ENCODE assay signal across 10 cellular contexts in the genomic region with DNA sequence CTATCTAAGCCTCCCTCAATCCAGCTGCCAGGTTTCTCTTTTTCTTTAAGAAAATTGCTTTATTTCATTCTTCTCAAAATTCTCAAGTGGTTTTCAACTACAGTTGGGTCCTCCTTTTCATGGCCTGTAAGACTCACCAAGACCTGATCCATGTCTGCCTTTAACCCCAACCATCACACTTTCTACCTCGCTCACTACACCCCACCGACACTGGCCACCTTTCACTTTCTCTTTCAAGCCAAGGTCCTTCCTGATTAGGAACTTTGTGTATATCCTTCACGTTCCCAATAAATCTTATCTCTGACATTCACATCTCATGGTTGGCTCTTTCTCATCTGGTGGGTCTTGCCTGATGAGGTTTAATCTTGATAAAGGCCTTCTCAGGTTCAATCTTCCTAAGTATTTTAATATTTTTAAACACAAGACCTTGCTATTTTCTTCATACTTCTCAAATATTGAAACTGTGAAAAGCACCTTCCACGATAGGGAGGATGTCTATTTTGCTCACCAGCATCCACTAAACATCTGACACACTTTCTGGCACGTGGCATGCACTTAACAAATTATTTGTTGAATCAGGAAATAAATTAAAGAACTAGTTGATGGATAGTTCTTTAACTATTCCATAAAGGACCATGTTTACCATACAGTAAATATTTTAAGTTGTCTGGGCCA.
DNase-seq lines count a peak whose midpoint lies in the region; ATAC-seq and TF ChIP-seq lines count a peak whose summit lies in the region.
"Had no signal": no experiment of that assay in that cellular context is flagged by ENCODE, and none has a peak within 500 bp of the region (broad histone marks: within the 10 kb centered on the region; RNA-seq: fewer than 3 reads in every experiment).

No MANE protein-coding gene starts in this region.

- H3K27ac Mint-ChIP-seq in activated naive CD8-positive, alpha-beta T cell treated with anti-CD3 and anti-CD28 coated beads, Interleukin-2, amount 10 ng/mL, durations not matched to agents 7 days and 5 days, result peak overlapping the region; percentile 86
- no peak overlapping the region for H3K27ac Mint-ChIP-seq in WTC11

- H3K27me3 Mint-ChIP-seq in activated naive CD8-positive, alpha-beta T cell treated with anti-CD3 and anti-CD28 coated beads, Interleukin-2, amount 10 ng/mL, durations not matched to agents 7 days and 5 days, result peaks cover 3% of the 10 kb centered on the region
- H3K27me3 Mint-ChIP-seq in WTC11 (ENCODE audit: low read depth), result no peaks in the 10 kb centered on the region

- DNase-seq in activated naive CD8-positive, alpha-beta T cell treated with anti-CD3 and anti-CD28 coated beads, Interleukin-2, amount 10 ng/mL, durations not matched to agents 7 days and 5 days, result no peak
- no peak for DNase-seq in activated effector memory CD4-positive, alpha-beta T cell treated with Interleukin-2 at 50 U/mL for 16 hours
- DNase-seq in KG1 (lab: John Stamatoyannopoulos, UW) (no peak), NCI-H1694 treated with DMSO at 0.1 percent for 48 hours (lab: John Stamatoyannopoulos, UW) (no peak), WTC11 (ENCODE audit: low spot score) (no peak)
- DNase-seq: mammary epithelial cell had no signal

- CTCF ChIA-PET in WTC11 (lab: Charles Lee), result no interaction called here

- POLR2A ChIA-PET in activated naive CD8-positive, alpha-beta T cell treated with anti-CD3 and anti-CD28 coated beads, Interleukin-2, amount 10 ng/mL, durations not matched to agents 7 days and 5 days (lab: Charles Lee), result no interaction called here
- POLR2A ChIA-PET in WTC11 (lab: Charles Lee), result no interaction called here

- peak; percentile 88 for ATAC-seq in GM18508 (IDR thresholded peaks at IDR 0.05; ENCODE audit: insufficient read depth, unreplicated experiment)
- ATAC-seq in GM21381 (IDR thresholded peaks at IDR 0.05; ENCODE audit: unreplicated experiment), result peak; percentile 81
- ATAC-seq in HG03159 (IDR thresholded peaks at IDR 0.05; ENCODE audit: unreplicated experiment), result peak; percentile 94
- ATAC-seq in activated naive CD8-positive, alpha-beta T cell treated with anti-CD3 and anti-CD28 coated beads, Interleukin-2, amount 10 ng/mL, durations not matched to agents 7 days and 5 days (ENCODE audit: low read depth), result peak; percentile 67
- no peak for ATAC-seq in WTC11
- ATAC-seq: esophagus mucosa had no signal

- no peak for TF ChIP-seq CTCF in WTC11 (IDR thresholded peaks at IDR 0.05)

- H3K9me3 Mint-ChIP-seq in activated naive CD8-positive, alpha-beta T cell treated with anti-CD3 and anti-CD28 coated beads, Interleukin-2, amount 10 ng/mL, durations not matched to agents 7 days and 5 days, result no peaks in the 10 kb centered on the region
- peaks cover 6% of the 10 kb centered on the region; the same call in 1 of the 2 replicates for H3K9me3 Mint-ChIP-seq in WTC11

- peaks cover 7% of the 10 kb centered on the region for H3K4me1 Mint-ChIP-seq in activated naive CD8-positive, alpha-beta T cell treated with anti-CD3 and anti-CD28 coated beads, Interleukin-2, amount 10 ng/mL, durations not matched to agents 7 days and 5 days
- H3K4me1 Mint-ChIP-seq in WTC11, result peaks cover 9% of the 10 kb centered on the region; the same call in 1 of the 2 replicates

- H3K4me3 Mint-ChIP-seq in activated naive CD8-positive, alpha-beta T cell treated with anti-CD3 and anti-CD28 coated beads, Interleukin-2, amount 10 ng/mL, durations not matched to agents 7 days and 5 days, result peak overlapping the region; percentile 61
- H3K4me3 Mint-ChIP-seq in WTC11, result no peak overlapping the region

- H3K36me3 Mint-ChIP-seq in activated naive CD8-positive, alpha-beta T cell treated with anti-CD3 and anti-CD28 coated beads, Interleukin-2, amount 10 ng/mL, durations not matched to agents 7 days and 5 days, result no peaks in the 10 kb centered on the region
- no peaks in the 10 kb centered on the region for H3K36me3 Mint-ChIP-seq in WTC11

TF ChIP-seq in WTC11, 78 proteins besides CTCF, POLR2A, EP300 and RAD21 (continues in another document):
- TF ChIP-seq SMAD3 (CRISPR knock-in tag; IDR thresholded peaks at IDR 0.05; ENCODE audit: borderline replicate concordance) (no peak), KAT7 (CRISPR knock-in tag; IDR thresholded peaks at IDR 0.05; ENCODE audit: borderline replicate concordance) (no peak), GABPB1 (CRISPR knock-in tag; IDR thresholded peaks at IDR 0.05) (no peak), NR3C1 (CRISPR knock-in tag; conservative IDR thresholded peaks at IDR 0.05; ENCODE audit: low read depth) (no peak), ZNF416 (CRISPR knock-in tag; IDR thresholded peaks at IDR 0.05) (no peak), ESRRA (CRISPR knock-in tag; IDR thresholded peaks at IDR 0.05; ENCODE audit: borderline replicate concordance) (no peak), TEAD1 (CRISPR knock-in tag; IDR thresholded peaks at IDR 0.05) (no peak), EMX1 (CRISPR knock-in tag; IDR thresholded peaks at IDR 0.05) (no peak), SMAD4 (CRISPR knock-in tag; IDR thresholded peaks at IDR 0.05) (no peak), CBFB (CRISPR knock-in tag; IDR thresholded peaks at IDR 0.05; ENCODE audit: low read depth) (no peak), TCF7 (CRISPR knock-in tag; IDR thresholded peaks at IDR 0.05; ENCODE audit: low read depth) (no peak), ZNF671 (CRISPR knock-in tag; IDR thresholded peaks at IDR 0.05) (no peak)
- TF ChIP-seq, protein P1, sequence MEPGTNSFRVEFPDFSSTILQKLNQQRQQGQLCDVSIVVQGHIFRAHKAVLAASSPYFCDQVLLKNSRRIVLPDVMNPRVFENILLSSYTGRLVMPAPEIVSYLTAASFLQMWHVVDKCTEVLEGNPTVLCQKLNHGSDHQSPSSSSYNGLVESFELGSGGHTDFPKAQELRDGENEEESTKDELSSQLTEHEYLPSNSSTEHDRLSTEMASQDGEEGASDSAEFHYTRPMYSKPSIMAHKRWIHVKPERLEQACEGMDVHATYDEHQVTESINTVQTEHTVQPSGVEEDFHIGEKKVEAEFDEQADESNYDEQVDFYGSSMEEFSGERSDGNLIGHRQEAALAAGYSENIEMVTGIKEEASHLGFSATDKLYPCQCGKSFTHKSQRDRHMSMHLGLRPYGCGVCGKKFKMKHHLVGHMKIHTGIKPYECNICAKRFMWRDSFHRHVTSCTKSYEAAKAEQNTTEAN (CRISPR knock-in tag; IDR thresholded peaks at IDR 0.05), result no peak
- TF ChIP-seq, protein P2, sequence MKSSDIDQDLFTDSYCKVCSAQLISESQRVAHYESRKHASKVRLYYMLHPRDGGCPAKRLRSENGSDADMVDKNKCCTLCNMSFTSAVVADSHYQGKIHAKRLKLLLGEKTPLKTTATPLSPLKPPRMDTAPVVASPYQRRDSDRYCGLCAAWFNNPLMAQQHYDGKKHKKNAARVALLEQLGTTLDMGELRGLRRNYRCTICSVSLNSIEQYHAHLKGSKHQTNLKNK (CRISPR knock-in tag; IDR thresholded peaks at IDR 0.05), result no peak
- TF ChIP-seq, protein P3, sequence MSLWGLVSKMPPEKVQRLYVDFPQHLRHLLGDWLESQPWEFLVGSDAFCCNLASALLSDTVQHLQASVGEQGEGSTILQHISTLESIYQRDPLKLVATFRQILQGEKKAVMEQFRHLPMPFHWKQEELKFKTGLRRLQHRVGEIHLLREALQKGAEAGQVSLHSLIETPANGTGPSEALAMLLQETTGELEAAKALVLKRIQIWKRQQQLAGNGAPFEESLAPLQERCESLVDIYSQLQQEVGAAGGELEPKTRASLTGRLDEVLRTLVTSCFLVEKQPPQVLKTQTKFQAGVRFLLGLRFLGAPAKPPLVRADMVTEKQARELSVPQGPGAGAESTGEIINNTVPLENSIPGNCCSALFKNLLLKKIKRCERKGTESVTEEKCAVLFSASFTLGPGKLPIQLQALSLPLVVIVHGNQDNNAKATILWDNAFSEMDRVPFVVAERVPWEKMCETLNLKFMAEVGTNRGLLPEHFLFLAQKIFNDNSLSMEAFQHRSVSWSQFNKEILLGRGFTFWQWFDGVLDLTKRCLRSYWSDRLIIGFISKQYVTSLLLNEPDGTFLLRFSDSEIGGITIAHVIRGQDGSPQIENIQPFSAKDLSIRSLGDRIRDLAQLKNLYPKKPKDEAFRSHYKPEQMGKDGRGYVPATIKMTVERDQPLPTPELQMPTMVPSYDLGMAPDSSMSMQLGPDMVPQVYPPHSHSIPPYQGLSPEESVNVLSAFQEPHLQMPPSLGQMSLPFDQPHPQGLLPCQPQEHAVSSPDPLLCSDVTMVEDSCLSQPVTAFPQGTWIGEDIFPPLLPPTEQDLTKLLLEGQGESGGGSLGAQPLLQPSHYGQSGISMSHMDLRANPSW (CRISPR knock-in tag; conservative IDR thresholded peaks at IDR 0.05; ENCODE audit: low read depth), result no peak
- TF ChIP-seq, protein P4, sequence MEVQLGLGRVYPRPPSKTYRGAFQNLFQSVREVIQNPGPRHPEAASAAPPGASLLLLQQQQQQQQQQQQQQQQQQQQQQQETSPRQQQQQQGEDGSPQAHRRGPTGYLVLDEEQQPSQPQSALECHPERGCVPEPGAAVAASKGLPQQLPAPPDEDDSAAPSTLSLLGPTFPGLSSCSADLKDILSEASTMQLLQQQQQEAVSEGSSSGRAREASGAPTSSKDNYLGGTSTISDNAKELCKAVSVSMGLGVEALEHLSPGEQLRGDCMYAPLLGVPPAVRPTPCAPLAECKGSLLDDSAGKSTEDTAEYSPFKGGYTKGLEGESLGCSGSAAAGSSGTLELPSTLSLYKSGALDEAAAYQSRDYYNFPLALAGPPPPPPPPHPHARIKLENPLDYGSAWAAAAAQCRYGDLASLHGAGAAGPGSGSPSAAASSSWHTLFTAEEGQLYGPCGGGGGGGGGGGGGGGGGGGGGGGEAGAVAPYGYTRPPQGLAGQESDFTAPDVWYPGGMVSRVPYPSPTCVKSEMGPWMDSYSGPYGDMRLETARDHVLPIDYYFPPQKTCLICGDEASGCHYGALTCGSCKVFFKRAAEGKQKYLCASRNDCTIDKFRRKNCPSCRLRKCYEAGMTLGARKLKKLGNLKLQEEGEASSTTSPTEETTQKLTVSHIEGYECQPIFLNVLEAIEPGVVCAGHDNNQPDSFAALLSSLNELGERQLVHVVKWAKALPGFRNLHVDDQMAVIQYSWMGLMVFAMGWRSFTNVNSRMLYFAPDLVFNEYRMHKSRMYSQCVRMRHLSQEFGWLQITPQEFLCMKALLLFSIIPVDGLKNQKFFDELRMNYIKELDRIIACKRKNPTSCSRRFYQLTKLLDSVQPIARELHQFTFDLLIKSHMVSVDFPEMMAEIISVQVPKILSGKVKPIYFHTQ (CRISPR knock-in tag; IDR thresholded peaks at IDR 0.05), result no peak
- TF ChIP-seq, protein P5, sequence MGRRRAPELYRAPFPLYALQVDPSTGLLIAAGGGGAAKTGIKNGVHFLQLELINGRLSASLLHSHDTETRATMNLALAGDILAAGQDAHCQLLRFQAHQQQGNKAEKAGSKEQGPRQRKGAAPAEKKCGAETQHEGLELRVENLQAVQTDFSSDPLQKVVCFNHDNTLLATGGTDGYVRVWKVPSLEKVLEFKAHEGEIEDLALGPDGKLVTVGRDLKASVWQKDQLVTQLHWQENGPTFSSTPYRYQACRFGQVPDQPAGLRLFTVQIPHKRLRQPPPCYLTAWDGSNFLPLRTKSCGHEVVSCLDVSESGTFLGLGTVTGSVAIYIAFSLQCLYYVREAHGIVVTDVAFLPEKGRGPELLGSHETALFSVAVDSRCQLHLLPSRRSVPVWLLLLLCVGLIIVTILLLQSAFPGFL (CRISPR knock-in tag; IDR thresholded peaks at IDR 0.05; ENCODE audit: borderline replicate concordance), result no peak
